ENCODE assay signal across 20 cellular contexts in the genomic region with DNA sequence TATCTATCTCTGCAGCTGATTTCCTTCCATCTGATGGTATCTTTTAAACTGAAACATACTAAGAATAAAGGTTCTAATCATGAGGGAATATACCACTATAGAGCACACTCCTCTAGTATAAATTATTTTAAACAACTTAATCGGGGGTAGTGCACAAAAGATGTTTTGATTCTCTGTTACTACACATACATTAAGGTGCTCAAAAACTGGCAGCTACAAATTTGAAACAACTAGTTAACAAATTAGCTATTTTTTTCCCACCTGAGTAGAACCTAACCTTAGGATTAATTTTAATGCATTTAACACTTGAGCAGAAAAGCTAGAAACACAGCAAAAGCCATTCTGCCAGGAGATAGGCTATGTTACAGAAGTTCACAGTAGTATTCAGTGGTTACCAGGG. TPM values are rescaled to one million over a fixed set of nuclear protein-coding genes. Genes with fewer than 3 reads are reported as not detected.
DNase-seq lines count a peak whose midpoint lies in the region; ATAC-seq, FAIRE-seq and TF ChIP-seq lines count a peak whose summit lies in the region.
"Had no signal": no experiment of that assay in that cellular context is flagged by ENCODE, and none has a peak within 500 bp of the region (broad histone marks: within the 10 kb centered on the region; RNA-seq: fewer than 3 reads in every experiment).

No MANE protein-coding gene starts in this region.

- H3K4me2 ChIP-seq in osteoblast (ENCODE audit: insufficient read depth, low read length) = no peak overlapping the region
- H3K4me2 ChIP-seq: BLaER1 treated with 17β-estradiol and CSF1 and Interleukin-3, amounts not matched to agents 10 nM and 100 nM; GM23338 had no signal

- no peak overlapping the region for H2AFZ ChIP-seq in osteoblast (ENCODE audit: low read length)
- H2AFZ ChIP-seq: GM23338 had no signal

- H3K27ac ChIP-seq in HEK293 (ENCODE audit: extremely low read depth, low read depth, low read length) (no peak overlapping the region), osteoblast (ENCODE audit: low read depth, low read length) (no peak overlapping the region)
- H3K27ac ChIP-seq: BLaER1 treated with 17β-estradiol and CSF1 and Interleukin-3, amounts not matched to agents 10 nM and 100 nM; HL-60 had no signal

- H3K27me3 ChIP-seq in osteoblast (ENCODE audit: insufficient read depth, low read length) = no peaks in the 10 kb centered on the region
- H3K27me3 ChIP-seq: BLaER1 treated with 17β-estradiol and CSF1 and Interleukin-3, amounts not matched to agents 10 nM and 100 nM had no signal

- no peak for DNase-seq in activated CD8-positive, alpha-beta T cell treated with anti-CD3 and anti-CD28 coated beads for 36 hours
- DNase-seq in activated CD8-positive, alpha-beta T cell treated with anti-CD3 and anti-CD28 coated beads, Interleukin-2, amount 10 ng/mL, durations not matched to agents 7 days and 5 days = no peak
- DNase-seq in T-helper 17 cell (no peak), endothelial cell (ENCODE audit: low spot score) (no peak), HTR-8/SVneo (ENCODE audit: insufficient read length, low spot score) (no peak), osteoblast (ENCODE audit: insufficient read length, low spot score, missing footprints) (no peak)
- no peak for DNase-seq in activated CD4-positive, alpha-beta T cell treated with anti-CD3 and anti-CD28 coated beads, Interleukin-2, amount 50 U/mL, for 48 hours
- DNase-seq: Calu3; CD8-positive, alpha-beta T cell; DMS 273 treated with DMSO at 0.1 percent for 48 hours; HCEC 1CT; HFFc6; IMR-90 had no signal

- peak overlapping the region; percentile 30 for H3K27ac Mint-ChIP-seq in activated CD8-positive, alpha-beta T cell treated with anti-CD3 and anti-CD28 coated beads for 36 hours
- no peak overlapping the region for H3K27ac Mint-ChIP-seq in activated CD8-positive, alpha-beta T cell treated with anti-CD3 and anti-CD28 coated beads, Interleukin-2, amount 10 ng/mL, durations not matched to agents 7 days and 5 days
- H3K27ac Mint-ChIP-seq in T-helper 17 cell (peak overlapping the region; percentile 57), endothelial cell (ENCODE audit: unreplicated experiment) (peak overlapping the region; percentile 72)
- H3K27ac Mint-ChIP-seq: B cell; CD8-positive, alpha-beta T cell; GM23338; HFFc6 had no signal

- H3K79me2 ChIP-seq in osteoblast (ENCODE audit: insufficient read depth, low read length) = no peaks in the 10 kb centered on the region

- no peak overlapping the region for H3K4me3 Mint-ChIP-seq in activated CD8-positive, alpha-beta T cell treated with anti-CD3 and anti-CD28 coated beads for 36 hours
- H3K4me3 Mint-ChIP-seq in activated CD8-positive, alpha-beta T cell treated with anti-CD3 and anti-CD28 coated beads, Interleukin-2, amount 10 ng/mL, durations not matched to agents 7 days and 5 days = no peak overlapping the region
- no peak overlapping the region for H3K4me3 Mint-ChIP-seq in T-helper 17 cell
- no peak overlapping the region for H3K4me3 Mint-ChIP-seq in endothelial cell (ENCODE audit: unreplicated experiment)
- H3K4me3 Mint-ChIP-seq: B cell; CD8-positive, alpha-beta T cell; GM23338; HFFc6 had no signal

- no peaks in the 10 kb centered on the region for H3K9me3 ChIP-seq in HEK293 (ENCODE audit: control insufficient read depth, insufficient read depth, low read depth, low read length)
- H3K9me3 ChIP-seq in T-helper 17 cell (ENCODE audit: control insufficient read depth, low read length, poor library complexity, severe bottlenecking) = no peaks in the 10 kb centered on the region
- no peaks in the 10 kb centered on the region for H3K9me3 ChIP-seq in osteoblast (ENCODE audit: low read depth, low read length)
- H3K9me3 ChIP-seq: BLaER1 treated with 17β-estradiol and CSF1 and Interleukin-3, amounts not matched to agents 10 nM and 100 nM had no signal

- CTCF ChIA-PET in activated CD8-positive, alpha-beta T cell treated with anti-CD3 and anti-CD28 coated beads for 36 hours (lab: Charles Lee) = interaction anchor here (0.8 to 1.2 kb wide), 2 partner anchors 23 to 24 kb away, joined by 3 read pairs; a partner anchor contains a TSS
- CTCF ChIA-PET in activated CD8-positive, alpha-beta T cell treated with anti-CD3 and anti-CD28 coated beads, Interleukin-2, amount 10 ng/mL, durations not matched to agents 7 days and 5 days (lab: Charles Lee) = no interaction called here
- CTCF ChIA-PET in HEK293 (lab: Yijun Ruan, JAX) = interaction anchor here (1.2 to 1.5 kb wide), 3 partner anchors 21 to 78 kb away, joined by 3 to 5 read pairs (median 5); no protein-coding TSS in a partner anchor

- no peaks in the 10 kb centered on the region for H3K9me3 Mint-ChIP-seq in activated CD8-positive, alpha-beta T cell treated with anti-CD3 and anti-CD28 coated beads for 36 hours
- no peaks in the 10 kb centered on the region for H3K9me3 Mint-ChIP-seq in activated CD8-positive, alpha-beta T cell treated with anti-CD3 and anti-CD28 coated beads, Interleukin-2, amount 10 ng/mL, durations not matched to agents 7 days and 5 days (ENCODE audit: insufficient read depth)
- H3K9me3 Mint-ChIP-seq in endothelial cell (ENCODE audit: unreplicated experiment) = no peaks in the 10 kb centered on the region
- H3K9me3 Mint-ChIP-seq: CD8-positive, alpha-beta T cell; GM23338; HFFc6 had no signal

- H3K36me3 ChIP-seq in HEK293 (ENCODE audit: control insufficient read depth in 2 of 2, insufficient read depth in 1 of 2, low read length in 2 of 2) (peaks cover 66 to 93% of the 10 kb centered on the region in 2 experiments), osteoblast (ENCODE audit: insufficient read depth, low read length) (peaks cover 50% of the 10 kb centered on the region)

- FAIRE-seq in HTR-8/SVneo (lab: Jason Lieb, UNC) = no peak
- FAIRE-seq: GM12891, H54 had no signal

- POLR2A ChIA-PET in activated CD8-positive, alpha-beta T cell treated with anti-CD3 and anti-CD28 coated beads for 36 hours (lab: Charles Lee) = interaction anchor here (0.9 to 1.2 kb wide), 3 partner anchors 14 to 23 kb away, joined by 3 to 5 read pairs (median 4); a partner anchor contains a TSS
- POLR2A ChIA-PET in activated CD8-positive, alpha-beta T cell treated with anti-CD3 and anti-CD28 coated beads, Interleukin-2, amount 10 ng/mL, durations not matched to agents 7 days and 5 days (lab: Charles Lee) = interaction anchor here (1.0 kb wide), 1 partner anchor 23 kb away, joined by 3 read pairs; a partner anchor contains a TSS
- POLR2A ChIA-PET in HEK293 (lab: Yijun Ruan, JAX) = no interaction called here

- peaks cover 43% of the 10 kb centered on the region for H3K36me3 Mint-ChIP-seq in activated CD8-positive, alpha-beta T cell treated with anti-CD3 and anti-CD28 coated beads for 36 hours (ENCODE audit: low read depth)
- H3K36me3 Mint-ChIP-seq in activated CD8-positive, alpha-beta T cell treated with anti-CD3 and anti-CD28 coated beads, Interleukin-2, amount 10 ng/mL, durations not matched to agents 7 days and 5 days (ENCODE audit: low read depth) = peaks cover 39% of the 10 kb centered on the region
- H3K36me3 Mint-ChIP-seq in T-helper 17 cell (ENCODE audit: low read depth) (peaks cover 9% of the 10 kb centered on the region), endothelial cell (ENCODE audit: low read depth, unreplicated experiment) (peaks cover 21% of the 10 kb centered on the region)

- intact Hi-C loops in activated CD8-positive, alpha-beta T cell treated with anti-CD3 and anti-CD28 coated beads for 36 hours (cut with micrococcal nuclease) = no loop called here

- H3K4me1 Mint-ChIP-seq in activated CD8-positive, alpha-beta T cell treated with anti-CD3 and anti-CD28 coated beads for 36 hours (ENCODE audit: low read depth) = peaks cover 3% of the 10 kb centered on the region
- H3K4me1 Mint-ChIP-seq in activated CD8-positive, alpha-beta T cell treated with anti-CD3 and anti-CD28 coated beads, Interleukin-2, amount 10 ng/mL, durations not matched to agents 7 days and 5 days (ENCODE audit: low read depth) = peaks cover 2% of the 10 kb centered on the region
- H3K4me1 Mint-ChIP-seq in T-helper 17 cell (peaks cover 15% of the 10 kb centered on the region), endothelial cell (ENCODE audit: unreplicated experiment) (peaks cover 4% of the 10 kb centered on the region)
- H3K4me1 Mint-ChIP-seq: B cell, GM23338 had no signal

- TF ChIP-seq CTCF in activated CD8-positive, alpha-beta T cell treated with anti-CD3 and anti-CD28 coated beads for 36 hours (IDR thresholded peaks at IDR 0.05) = no peak
- TF ChIP-seq CTCF in HEK293 (tag by site-specific recombination; IDR thresholded peaks at IDR 0.05) = no peak
- TF ChIP-seq CTCF in endothelial cell (IDR thresholded peaks at IDR 0.05; ENCODE audit: unreplicated experiment) = no peak
- TF ChIP-seq CTCF in osteoblast (IDR thresholded peaks at IDR 0.05; ENCODE audit: extremely low read depth, low read depth, low read length) = no peak

- H3K4me1 ChIP-seq in HEK293 (ENCODE audit: control insufficient read depth, insufficient read depth, low read length) = no peaks in the 10 kb centered on the region
- no peaks in the 10 kb centered on the region for H3K4me1 ChIP-seq in osteoblast (ENCODE audit: insufficient read depth, low read length)

- H4K20me1 ChIP-seq in osteoblast (ENCODE audit: insufficient read depth, low read length) = no peaks in the 10 kb centered on the region

- H3K27me3 Mint-ChIP-seq in activated CD8-positive, alpha-beta T cell treated with anti-CD3 and anti-CD28 coated beads for 36 hours = no peaks in the 10 kb centered on the region
- no peaks in the 10 kb centered on the region for H3K27me3 Mint-ChIP-seq in activated CD8-positive, alpha-beta T cell treated with anti-CD3 and anti-CD28 coated beads, Interleukin-2, amount 10 ng/mL, durations not matched to agents 7 days and 5 days (ENCODE audit: low read depth)
- H3K27me3 Mint-ChIP-seq in T-helper 17 cell = no peaks in the 10 kb centered on the region
- H3K27me3 Mint-ChIP-seq in endothelial cell (ENCODE audit: unreplicated experiment) = no peaks in the 10 kb centered on the region
- H3K27me3 Mint-ChIP-seq: B cell had no signal

- no peak for ATAC-seq in activated CD8-positive, alpha-beta T cell treated with anti-CD3 and anti-CD28 coated beads for 36 hours
- ATAC-seq in activated CD8-positive, alpha-beta T cell treated with anti-CD3 and anti-CD28 coated beads, Interleukin-2, amount 10 ng/mL, durations not matched to agents 7 days and 5 days = no peak
- no peak for ATAC-seq in T-helper 17 cell
- ATAC-seq: CD8-positive, alpha-beta T cell; GM23338 had no signal

- H3K4me3 ChIP-seq in HEK293 (ENCODE audit: low read depth, low read length) (no peak overlapping the region), osteoblast (ENCODE audit: insufficient read depth, low read length) (no peak overlapping the region)
- H3K4me3 ChIP-seq: BLaER1 treated with 17β-estradiol and CSF1 and Interleukin-3, amounts not matched to agents 10 nM and 100 nM; GM23338 had no signal

RNA-seq across cellular contexts. Expression of a gene that starts 23.0 kb away (rescaled TPM):
- total RNA-seq in activated CD8-positive, alpha-beta T cell treated with anti-CD3 and anti-CD28 coated beads for 36 hours = 10 to 100 TPM; 72.3 to 75.4 TPM
- 10 to 100 TPM; 36.8 to 38.7 TPM for total RNA-seq in activated CD8-positive, alpha-beta T cell treated with anti-CD3 and anti-CD28 coated beads, Interleukin-2, amount 10 ng/mL, durations not matched to agents 7 days and 5 days
- total RNA-seq in T-helper 17 cell (10 to 100 TPM; 38.0 to 43.5 TPM), endothelial cell (ENCODE audit: unreplicated experiment) (70.0 TPM), osteoblast (89.4 and 89.6 TPM in 2 replicates)

RNA-seq across cellular contexts. Expression of a gene that starts 30.2 kb away (rescaled TPM):
- 10 to 100 TPM; 26.5 to 28.1 TPM for total RNA-seq in activated CD8-positive, alpha-beta T cell treated with anti-CD3 and anti-CD28 coated beads for 36 hours
- total RNA-seq in activated CD8-positive, alpha-beta T cell treated with anti-CD3 and anti-CD28 coated beads, Interleukin-2, amount 10 ng/mL, durations not matched to agents 7 days and 5 days = 10 to 100 TPM in 1 of 2 experiments, 1 to 10 TPM in 1; 8.4 to 11.0 TPM
- 1 to 10 TPM; 8.3 to 9.2 TPM for total RNA-seq in T-helper 17 cell
- 15.9 TPM for total RNA-seq in endothelial cell (ENCODE audit: unreplicated experiment)
- 18.1 and 24.5 TPM in 2 replicates for total RNA-seq in osteoblast
